Comparison of ENCODE assay signal across 8 cellular contexts in genomic region chr16:31700530-31701388, GRCh38.
A peak's percentile ranks its signal among the peaks of the same experiment; 100 is the strongest.
DNase-seq lines count a peak whose midpoint lies in the region; ATAC-seq, FAIRE-seq and TF ChIP-seq lines count a peak whose summit lies in the region.

No MANE protein-coding gene starts in this region.

- peak; percentile 60 for FAIRE-seq in HTR-8/SVneo (lab: Jason Lieb, UNC)

- TF ChIP-seq CTCF in cardiac fibroblast (IDR thresholded peaks at IDR 0.05; ENCODE audit: low read depth, low read length) = no peak

- peak; percentile 83 for ATAC-seq in GM21381 (IDR thresholded peaks at IDR 0.05; ENCODE audit: unreplicated experiment)
- peak; percentile 95 for ATAC-seq in left lobe of liver

- DNase-seq in ELF-1 (ENCODE audit: low read depth, low spot score) (peak; percentile 88), HTR-8/SVneo (ENCODE audit: insufficient read length, low spot score) (no peak), cardiac fibroblast (ENCODE audit: low read depth in 2 of 2) (peak; percentile 54 to 58), left lobe of liver (ENCODE audit: low spot score) (peak; percentile 86), COR-L47 (lab: John Stamatoyannopoulos, UW) (no peak)
- DNase-seq in activated CD4-positive, CD25-positive, alpha-beta regulatory T cell (lab: John Stamatoyannopoulos, UW) = peak in 3 of 4 experiments; percentile 68 to 78 (median 72)
- peak; percentile 72 to 83 for DNase-seq in stimulated activated CD4-positive, alpha-beta T cell treated with anti-CD3 and anti-CD28 coated beads, Interleukin-2, amount 100 ng/mL, for 48 hours

- H3K4me3 ChIP-seq in cardiac fibroblast (replicated peaks in 1 of 2; ENCODE audit: low read depth in 2 of 2, low read length in 2 of 2) = peak overlapping the region; percentile 62 to 87

Comparison
In these comparisons a context has a peak if more than half of its experiments do, and no peak if none do; other contexts are left out.
1. DNase-seq: peak in ELF-1 (single experiment), activated CD4-positive, CD25-positive, alpha-beta regulatory T cell (3 of 4), cardiac fibroblast (2 of 2), left lobe of liver (single experiment) and stimulated activated CD4-positive, alpha-beta T cell treated with anti-CD3 and anti-CD28 coated beads, Interleukin-2, amount 100 ng/mL, for 48 hours (2 of 2); none in HTR-8/SVneo (single experiment) and COR-L47 (single experiment).